ENCODE assay signal across 31 cellular contexts in genomic region chr7:31887006-31887405, GRCh38.
"Had no signal": no experiment of that assay in that cellular context is flagged by ENCODE, and none has a peak within 500 bp of the region (broad histone marks: within the 10 kb centered on the region; RNA-seq: fewer than 3 reads in every experiment).

No MANE protein-coding gene starts in this region.

- H3K4me3 Mint-ChIP-seq: activated B cell treated with CpG ODN at 0.5 μM for 24 hours; activated CD8-positive, alpha-beta T cell treated with anti-CD3 and anti-CD28 coated beads for 36 hours; activated naive CD4-positive, alpha-beta T cell treated with anti-CD3 and anti-CD28 coated beads for 36 hours; activated naive CD4-positive, alpha-beta T cell treated with anti-CD3 and anti-CD28 coated beads, Interleukin-2, amount 50 U/mL, for 24 hours; activated naive CD8-positive, alpha-beta T cell treated with anti-CD3 and anti-CD28 coated beads for 36 hours; activated naive CD8-positive, alpha-beta T cell treated with anti-CD3 and anti-CD28 coated beads, Interleukin-2, amount 50 U/mL, for 24 hours; activated T-helper 1 cell treated with anti-CD3 and anti-CD28 coated beads, Interleukin-12 subunit alpha, Interleukin-12 subunit beta, Interleukin-2, Interleukin-4 antibody, amounts not matched to agents 30 ng/mL and 10 ng/mL and 1 ng/mL, durations not matched to agents 14 hours and 24 hours and 36 hours; brain; central memory CD8-positive, alpha-beta T cell had no signal

- DNase-seq: activated B cell treated with CpG ODN at 0.5 μM for 24 hours; activated CD4-positive, alpha-beta T cell treated with anti-CD3 and anti-CD28 coated beads for 48 hours; activated CD4-positive, alpha-beta T cell treated with anti-CD3 and anti-CD28 coated beads, Interleukin-2, amount 50 U/mL, for 1 hour; activated CD4-positive, alpha-beta T cell treated with anti-CD3 and anti-CD28 coated beads, Interleukin-2, amount 50 U/mL, for 48 hours; activated CD8-positive, alpha-beta memory T cell treated with anti-CD3 and anti-CD28 coated beads for 24 hours; activated CD8-positive, alpha-beta T cell treated with anti-CD3 and anti-CD28 coated beads for 36 hours; activated effector memory CD4-positive, alpha-beta T cell treated with anti-CD3 and anti-CD28 coated beads, Interleukin-2, amount 50 U/mL, for 16 hours; activated naive CD4-positive, alpha-beta T cell treated with anti-CD3 and anti-CD28 coated beads for 36 hours; activated naive CD8-positive, alpha-beta T cell treated with anti-CD3 and anti-CD28 coated beads for 36 hours; activated naive CD8-positive, alpha-beta T cell treated with anti-CD3 and anti-CD28 coated beads, Interleukin-2, amount 50 U/mL, for 24 hours; activated T-cell treated with anti-CD3 and anti-CD28 coated beads, Interleukin-2, amount 50 U/mL, for 1 hour; activated T-cell treated with anti-CD3 and anti-CD28 coated beads, Interleukin-2, amount 50 U/mL, for 48 hours; adrenal gland; amygdala; aorta; cortex of kidney; dermis blood vessel endothelial cell; effector CD8-positive, alpha-beta T cell; esophagus squamous epithelium; foreskin melanocyte; head of caudate nucleus; T-helper 2 cell; WERI-Rb-1 had no signal

- H3K4me3 ChIP-seq: adrenal gland, breast epithelium, cardiac muscle cell, esophagus squamous epithelium, gastroesophageal sphincter had no signal

- H3K27ac Mint-ChIP-seq: activated B cell treated with CpG ODN at 0.5 μM for 24 hours; activated CD8-positive, alpha-beta T cell treated with anti-CD3 and anti-CD28 coated beads for 36 hours; activated naive CD4-positive, alpha-beta T cell treated with anti-CD3 and anti-CD28 coated beads for 36 hours; activated naive CD4-positive, alpha-beta T cell treated with anti-CD3 and anti-CD28 coated beads, Interleukin-2, amount 50 U/mL, for 24 hours; activated naive CD8-positive, alpha-beta T cell treated with anti-CD3 and anti-CD28 coated beads for 36 hours; activated naive CD8-positive, alpha-beta T cell treated with anti-CD3 and anti-CD28 coated beads, Interleukin-2, amount 50 U/mL, for 24 hours; activated T-helper 1 cell treated with anti-CD3 and anti-CD28 coated beads, Interleukin-12 subunit alpha, Interleukin-12 subunit beta, Interleukin-2, Interleukin-4 antibody, amounts not matched to agents 30 ng/mL and 10 ng/mL and 1 ng/mL, durations not matched to agents 14 hours and 24 hours and 36 hours; activated T-helper 2 cell treated with anti-CD3 and anti-CD28 coated beads, Interferon-gamma antibody, Interleukin-2, Interleukin-4, amounts not matched to agents 10 μg/mL and 5 μg/mL and 100 μg/mL, durations not matched to agents 14 hours and 24 hours and 36 hours had no signal

- H3K4me1 Mint-ChIP-seq: activated B cell treated with CpG ODN at 0.5 μM for 24 hours; activated naive CD4-positive, alpha-beta T cell treated with anti-CD3 and anti-CD28 coated beads, Interleukin-2, amount 50 U/mL, for 24 hours; activated naive CD8-positive, alpha-beta T cell treated with anti-CD3 and anti-CD28 coated beads for 36 hours; activated naive CD8-positive, alpha-beta T cell treated with anti-CD3 and anti-CD28 coated beads, Interleukin-2, amount 50 U/mL, for 24 hours; central memory CD8-positive, alpha-beta T cell had no signal

- H3K36me3 Mint-ChIP-seq: activated naive CD4-positive, alpha-beta T cell treated with anti-CD3 and anti-CD28 coated beads, Interleukin-2, amount 50 U/mL, for 24 hours; activated naive CD8-positive, alpha-beta T cell treated with anti-CD3 and anti-CD28 coated beads for 36 hours; brain had no signal

- H3K27me3 Mint-ChIP-seq: activated B cell treated with CpG ODN at 0.5 μM for 24 hours; activated CD8-positive, alpha-beta T cell treated with anti-CD3 and anti-CD28 coated beads for 36 hours; activated naive CD4-positive, alpha-beta T cell treated with anti-CD3 and anti-CD28 coated beads, Interleukin-2, amount 50 U/mL, for 24 hours; activated naive CD8-positive, alpha-beta T cell treated with anti-CD3 and anti-CD28 coated beads for 36 hours; activated naive CD8-positive, alpha-beta T cell treated with anti-CD3 and anti-CD28 coated beads, Interleukin-2, amount 50 U/mL, for 24 hours; brain; central memory CD8-positive, alpha-beta T cell had no signal
